ENCODE assay signal across 9 cellular contexts in the genomic region with DNA sequence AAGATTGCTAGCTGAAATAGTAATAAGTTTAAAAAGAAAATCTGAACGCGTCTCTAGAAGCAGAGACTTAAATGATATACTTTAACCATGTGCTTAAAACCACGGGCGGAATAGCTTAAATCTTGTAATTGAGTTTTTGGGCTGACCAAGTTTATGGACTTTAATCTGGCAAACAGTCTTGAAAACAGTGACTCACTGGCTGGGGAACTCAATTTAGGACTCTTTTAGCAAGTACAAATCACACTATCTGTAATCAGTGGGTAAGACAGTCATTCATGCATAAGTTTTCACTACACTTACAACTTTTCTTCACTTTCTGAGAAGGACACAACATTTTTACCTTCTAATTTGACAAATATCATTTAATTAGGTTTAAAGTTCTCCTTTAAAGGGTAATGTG. TPM values are rescaled to one million over a fixed set of nuclear protein-coding genes. Genes with fewer than 3 reads are reported as not detected.
DNase-seq lines count a peak whose midpoint lies in the region; ATAC-seq, FAIRE-seq and TF ChIP-seq lines count a peak whose summit lies in the region.
"Had no signal": no experiment of that assay in that cellular context is flagged by ENCODE, and none has a peak within 500 bp of the region (broad histone marks: within the 10 kb centered on the region; RNA-seq: fewer than 3 reads in every experiment).

No MANE protein-coding gene starts in this region.

- peaks cover 6% of the 10 kb centered on the region for H3K9me3 Mint-ChIP-seq in endothelial cell (ENCODE audit: unreplicated experiment)
- H3K9me3 Mint-ChIP-seq in naive thymus-derived CD8-positive, alpha-beta T cell = peaks cover 0 to 32% (median 11%) of the 10 kb centered on the region in 9 donors

- H3K36me3 Mint-ChIP-seq in endothelial cell (ENCODE audit: low read depth, unreplicated experiment) = peaks cover 21% of the 10 kb centered on the region
- peaks cover 5 to 27% (median 24%) of the 10 kb centered on the region in 3 donors for H3K36me3 Mint-ChIP-seq in naive thymus-derived CD8-positive, alpha-beta T cell

- no peak overlapping the region for H3K27ac Mint-ChIP-seq in endothelial cell (ENCODE audit: unreplicated experiment)
- peak overlapping the region in 1 of 10 donors; percentile 80 for H3K27ac Mint-ChIP-seq in naive thymus-derived CD8-positive, alpha-beta T cell

- in situ Hi-C loops in G401 (cut with HindIII; ENCODE audit: low sequenced_read_pairs) = no loop called here

- peaks cover 3% of the 10 kb centered on the region for H3K27me3 Mint-ChIP-seq in endothelial cell (ENCODE audit: unreplicated experiment)
- H3K27me3 Mint-ChIP-seq in naive thymus-derived CD8-positive, alpha-beta T cell = peaks cover 0 to 7% (median 0%) of the 10 kb centered on the region in 5 donors

- H3K4me3 Mint-ChIP-seq in endothelial cell (ENCODE audit: unreplicated experiment) = peak overlapping the region; percentile 45
- peak overlapping the region in 7 of 10 donors; percentile 2 to 84 (median 9) for H3K4me3 Mint-ChIP-seq in naive thymus-derived CD8-positive, alpha-beta T cell

- POLR2A ChIA-PET in naive thymus-derived CD8-positive, alpha-beta T cell (lab: Charles Lee) = interaction anchor here (0.8 kb wide), 1 partner anchor 11 kb away, joined by 3 read pairs; no protein-coding TSS in a partner anchor

- no peak for ATAC-seq in naive thymus-derived CD8-positive, alpha-beta T cell
- no peak for ATAC-seq in HG02763 (IDR thresholded peaks at IDR 0.05; ENCODE audit: unreplicated experiment)

- FAIRE-seq in frontal cortex (lab: Jason Lieb, UNC) = no peak
- FAIRE-seq: G401.6 had no signal

- DNase-seq in AG20443 (ENCODE audit: low spot score) = peak; percentile 24
- DNase-seq in LHCN-M2 (ENCODE audit: low read depth) = peak; percentile 41
- no peak for DNase-seq in endothelial cell (ENCODE audit: low spot score)
- no peak for DNase-seq in naive thymus-derived CD8-positive, alpha-beta T cell
- no peak for DNase-seq in activated effector memory CD4-positive, alpha-beta T cell treated with Interleukin-2 at 50 U/mL for 16 hours
- no peak for DNase-seq in frontal cortex (ENCODE audit: low spot score in 2 of 2)
- DNase-seq in G401 (ENCODE audit: low spot score) = no peak

- no peak for TF ChIP-seq CTCF in endothelial cell (IDR thresholded peaks at IDR 0.05; ENCODE audit: unreplicated experiment)

- H3K4me1 Mint-ChIP-seq in endothelial cell (ENCODE audit: unreplicated experiment) = peaks cover 6% of the 10 kb centered on the region
- H3K4me1 Mint-ChIP-seq in naive thymus-derived CD8-positive, alpha-beta T cell = peaks cover 2 to 18% (median 13%) of the 10 kb centered on the region in 4 donors

RNA-seq across cellular contexts. Expression of a gene that starts 26.8 kb away (rescaled TPM):
- total RNA-seq in LHCN-M2 (2014; rRNA removed) (18.8 and 19.2 TPM in 2 replicates), endothelial cell (ENCODE audit: unreplicated experiment) (21.9 TPM), frontal cortex (106 TPM)
- polyA plus RNA-seq in LHCN-M2 (2012) = 5.8 TPM
- total RNA-seq in naive thymus-derived CD8-positive, alpha-beta T cell = 10 to 100 TPM; 17.3 to 17.5 TPM
- polyA plus RNA-seq in naive thymus-derived CD8-positive, alpha-beta T cell = 10 to 100 TPM in 1 of 3 donors, 1 to 10 TPM in 2; 7.7 to 11.9 (median 7.9) TPM
- total RNA-seq in G401 (2014; rRNA removed; shearing (Covaris generic)) = 28.9 and 35.6 TPM in 2 replicates

RNA-seq across cellular contexts. Expression of a gene that starts 46.6 kb away (rescaled TPM):
- total RNA-seq in LHCN-M2 (2014; rRNA removed) (0.34 and 0.38 TPM in 2 replicates), endothelial cell (ENCODE audit: unreplicated experiment) (0.95 TPM), frontal cortex (0.41 TPM)
- 0.12 TPM for polyA plus RNA-seq in LHCN-M2 (2012)
- 10 to 100 TPM; 13.8 to 14.8 TPM for total RNA-seq in naive thymus-derived CD8-positive, alpha-beta T cell
- polyA plus RNA-seq in naive thymus-derived CD8-positive, alpha-beta T cell = 10 to 100 TPM in 2 of 3 donors, 1 to 10 TPM in 1; 8.4 to 14.2 (median 12.0) TPM
- not detected in 2 replicates for total RNA-seq in G401 (2014; rRNA removed; shearing (Covaris generic))

Comparison
In these comparisons a context has a peak if more than half of its experiments do, and no peak if none do; other contexts are left out.
1. DNase-seq: peak in AG20443 (single experiment) and LHCN-M2 (single experiment); none in endothelial cell (single experiment), naive thymus-derived CD8-positive, alpha-beta T cell (0 of 10), activated effector memory CD4-positive, alpha-beta T cell treated with Interleukin-2 at 50 U/mL for 16 hours (single experiment), frontal cortex (0 of 2) and G401 (single experiment).